31 cellular contexts compared by ENCODE assay signal in the genomic region with DNA sequence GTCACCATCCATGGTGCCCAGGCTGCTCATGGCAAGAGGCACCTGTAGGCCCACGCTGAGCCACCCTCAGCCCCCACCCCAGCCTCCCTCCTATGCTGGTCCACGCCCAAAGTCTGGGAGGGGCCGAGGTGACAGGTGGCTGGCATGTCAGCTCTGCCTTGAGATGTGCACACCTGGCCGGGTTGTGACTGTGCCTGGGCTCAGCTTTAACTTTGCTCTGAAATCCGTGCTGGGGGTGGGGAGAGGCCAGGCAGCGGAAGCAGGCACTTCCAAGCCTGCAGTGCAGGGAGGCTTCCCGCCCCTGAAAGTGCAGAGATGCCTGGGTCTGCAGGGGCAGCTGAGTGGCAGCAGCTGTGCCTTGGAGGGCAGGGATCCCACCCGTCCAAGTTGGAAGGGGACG.
"Had no signal": no experiment of that assay in that cellular context is flagged by ENCODE, and none has a peak within 500 bp of the region (broad histone marks: within the 10 kb centered on the region; RNA-seq: fewer than 3 reads in every experiment).

No MANE protein-coding gene starts in this region.

- H3K4me1 ChIP-seq: ascending aorta, body of pancreas had no signal

- ATAC-seq: activated naive CD4-positive, alpha-beta T cell treated with anti-CD3 and anti-CD28 coated beads, Interleukin-2, amount 50 U/mL, for 72 hours; activated naive CD8-positive, alpha-beta T cell treated with anti-CD3 and anti-CD28 coated beads, Interleukin-2, amount 50 U/mL, for 24 hours; activated T-cell treated with anti-CD3 and anti-CD28 coated beads, Interleukin-2, amount 50 U/mL, for 4 hours; body of pancreas; Panc1; Right ventricle myocardium inferior; T-cell had no signal

- H3K9me3 ChIP-seq: ascending aorta, body of pancreas, MG63 had no signal

- H3K27ac ChIP-seq: ascending aorta, body of pancreas, SK-N-MC, VCaP had no signal

- H3K27me3 ChIP-seq: ascending aorta, body of pancreas, MG63 had no signal

- H3K36me3 ChIP-seq: ascending aorta, MG63 had no signal

- DNase-seq: activated CD4-positive, alpha-beta memory T cell treated with anti-CD3 and anti-CD28 coated beads for 36 hours; activated CD4-positive, alpha-beta T cell treated with anti-CD3 and anti-CD28 coated beads, Interleukin-2, amount 10 ng/mL, durations not matched to agents 7 days and 5 days; activated CD4-positive, CD25-positive, alpha-beta regulatory T cell; activated CD8-positive, alpha-beta memory T cell treated with anti-CD3 and anti-CD28 coated beads for 24 hours; activated effector memory CD4-positive, alpha-beta T cell treated with anti-CD3 and anti-CD28 coated beads, Interleukin-2, amount 50 U/mL, for 16 hours; activated naive CD4-positive, alpha-beta T cell treated with Interleukin-2 at 50 U/mL for 16 hours; activated naive CD8-positive, alpha-beta T cell treated with anti-CD3 and anti-CD28 coated beads, Interleukin-2, amount 50 U/mL, for 24 hours; activated T-cell treated with anti-CD3 and anti-CD28 coated beads, Interleukin-2, amount 50 U/mL, for 4 hours; amniotic stem cell; MG63; MV-4-11; NCI-H1105; NCI-H1694; NCI-H2029; NCI-H2227 treated with DMSO at 0.1 percent for 48 hours; NCI-H446 treated with DMSO at 0.1 percent for 48 hours; NCI-H524 treated with DMSO at 0.1 percent for 48 hours; NCI-H82; NK-92 treated with Interleukin-12 subunit alpha and Interleukin-12 subunit beta, amount 100 ng/mL, for 24 hours; OCI-M1; RPMI8226; T-cell; T-helper 2 cell; T1000 had no signal

- H3K4me3 ChIP-seq: ascending aorta, body of pancreas, MG63, SK-N-MC had no signal
